ENCODE assay signal across 8 cellular contexts in the genomic region with DNA sequence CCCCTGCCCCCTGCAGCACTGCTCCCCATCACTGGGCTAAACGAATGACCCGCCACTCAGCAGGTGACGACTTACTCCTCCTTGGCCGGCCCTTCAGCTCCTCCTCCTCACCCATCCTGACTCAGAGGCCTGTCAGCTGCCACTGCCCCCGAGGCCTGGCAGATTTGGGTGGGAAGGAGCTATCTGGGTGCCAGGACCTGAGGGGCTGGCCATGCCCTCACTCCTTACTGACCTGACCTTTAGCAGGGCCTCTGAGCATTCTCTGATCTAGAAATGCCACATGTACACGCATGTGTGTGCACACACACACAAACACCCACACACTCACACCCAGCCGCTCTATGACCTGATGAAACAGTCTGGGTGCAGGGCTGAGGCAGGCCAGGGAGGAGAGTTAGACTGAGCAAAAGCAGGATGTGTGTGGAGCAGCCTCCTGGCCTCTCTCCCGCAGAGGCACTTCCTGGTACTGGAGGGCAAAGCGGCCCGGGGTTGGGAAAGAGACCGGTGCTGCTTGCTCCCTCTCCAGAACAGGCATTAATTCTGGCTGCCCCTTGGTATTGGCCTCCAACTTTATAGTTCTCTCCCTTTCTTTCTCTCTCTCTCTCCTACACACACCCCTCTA.
A peak's percentile ranks its signal among the peaks of the same experiment; 100 is the strongest.
DNase-seq lines count a peak whose midpoint lies in the region; ATAC-seq and TF ChIP-seq lines count a peak whose summit lies in the region.

No MANE protein-coding gene starts in this region.

- no peak overlapping the region for H3K4me2 ChIP-seq in mesendoderm (ENCODE audit: low read length)

- TF ChIP-seq POLR2A in GM18951 (IDR thresholded peaks at IDR 0.05; ENCODE audit: extremely low read depth, insufficient read depth, insufficient read length): peak; percentile 32

- H3K23ac ChIP-seq in mesendoderm (ENCODE audit: low read length): no peak overlapping the region

- H3K18ac ChIP-seq in mesendoderm (ENCODE audit: low read length): no peak overlapping the region

- H3K4ac ChIP-seq in mesendoderm (ENCODE audit: low read depth, low read length): no peak overlapping the region

- H3K56ac ChIP-seq in mesendoderm (ENCODE audit: low read length): peak overlapping the region; percentile 45

- H3K27ac ChIP-seq in cingulate gyrus (ENCODE audit: low read depth, low read length) (peak overlapping the region; percentile 87), mesendoderm (ENCODE audit: low read depth, low read length) (no peak overlapping the region), thymus (ENCODE audit: low read depth) (peak overlapping the region; percentile 95)

- H2BK120ac ChIP-seq in mesendoderm (ENCODE audit: low read depth, low read length): no peak overlapping the region

- no peak overlapping the region for H4K5ac ChIP-seq in mesendoderm (ENCODE audit: low read length)

- no peaks in the 10 kb centered on the region for H3K9me3 ChIP-seq in thymus (ENCODE audit: control insufficient read depth)

- no peak overlapping the region for H2AK5ac ChIP-seq in mesendoderm (ENCODE audit: low read length)

- no peaks in the 10 kb centered on the region for H3K79me1 ChIP-seq in mesendoderm (ENCODE audit: low read length)

- no peak overlapping the region for H4K8ac ChIP-seq in mesendoderm (ENCODE audit: low read depth, low read length)

- no peaks in the 10 kb centered on the region for H3K79me2 ChIP-seq in mesendoderm (ENCODE audit: control insufficient read depth, insufficient read depth, low read length)

- peak; percentile 38 for DNase-seq in T-helper 9 cell
- no peak for DNase-seq in mesendoderm
- no peak for DNase-seq in effector CD4-positive, alpha-beta T cell
- no peak for DNase-seq in NCI-H2196 (lab: John Stamatoyannopoulos, UW; ENCODE audit: unreplicated experiment)

- peak; percentile 33 for ATAC-seq in HG03342 (IDR thresholded peaks at IDR 0.05; ENCODE audit: unreplicated experiment)

- WGBS in mesendoderm (ENCODE audit: extremely low coverage, insufficient coverage, low lambda C conversion rate): no CpG with 5 or more reads among the region's 11 CpGs
- whole genome bisulfite sequencing in thymus: 46% methylated on average over 11 of the region's 11 CpGs

- in situ Hi-C loops in GM18951 (cut with MboI; ENCODE audit: low sequenced_read_pairs, unreplicated experiment): no loop called here

- H3K4me1 ChIP-seq in mesendoderm (ENCODE audit: control insufficient read depth, low read depth, low read length) (no peaks in the 10 kb centered on the region), thymus (ENCODE audit: control insufficient read depth, insufficient read depth, low read length) (peaks cover 45% of the 10 kb centered on the region)

- H3K4me3 ChIP-seq in mesendoderm (ENCODE audit: low read length): no peak overlapping the region
- H3K4me3 ChIP-seq in thymus (ENCODE audit: low read length): peak overlapping the region; percentile 31

- H3K27me3 ChIP-seq in mesendoderm (ENCODE audit: insufficient read depth, low read length, poor library complexity) (no peaks in the 10 kb centered on the region), thymus (ENCODE audit: control insufficient read depth, insufficient read depth) (no peaks in the 10 kb centered on the region)

- no peak overlapping the region for H3K9ac ChIP-seq in mesendoderm (ENCODE audit: low read length)

- no peaks in the 10 kb centered on the region for H3K36me3 ChIP-seq in mesendoderm (ENCODE audit: control insufficient read depth, insufficient read depth, low read length)
- no peaks in the 10 kb centered on the region for H3K36me3 ChIP-seq in thymus (ENCODE audit: control insufficient read depth, insufficient read depth)

- H2BK15ac ChIP-seq in mesendoderm (replicated peaks; ENCODE audit: low read depth): no peak overlapping the region

- H2BK5ac ChIP-seq in mesendoderm (ENCODE audit: low read length): no peak overlapping the region
